Comparison of ENCODE assay signal across 15 cellular contexts in the genomic region with DNA sequence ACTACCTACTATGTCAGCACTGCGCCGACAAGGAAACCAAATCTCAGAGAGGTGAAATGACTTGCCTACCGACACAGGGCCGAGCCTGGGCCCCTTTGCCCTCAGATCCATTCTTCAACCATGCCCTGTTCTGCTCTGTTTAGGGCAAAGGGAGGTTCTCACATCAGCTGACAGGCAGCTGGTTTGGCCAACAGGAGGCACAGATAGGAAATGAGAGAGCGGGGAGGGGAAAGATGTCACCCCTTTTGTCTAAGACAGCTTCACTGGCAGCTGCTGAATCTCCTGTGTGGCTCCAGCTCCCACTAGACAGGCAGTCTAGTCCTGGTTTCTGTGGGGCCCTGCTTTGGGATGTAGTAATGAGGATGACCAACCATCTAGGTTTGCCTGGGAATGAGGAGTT.
DNase-seq lines count a peak whose midpoint lies in the region; ATAC-seq and TF ChIP-seq lines count a peak whose summit lies in the region.
"Had no signal": no experiment of that assay in that cellular context is flagged by ENCODE, and none has a peak within 500 bp of the region (broad histone marks: within the 10 kb centered on the region; RNA-seq: fewer than 3 reads in every experiment).

No MANE protein-coding gene starts in this region.

- H3K36me3 Mint-ChIP-seq in activated naive CD8-positive, alpha-beta T cell treated with anti-CD3 and anti-CD28 coated beads, Interleukin-2, amount 10 ng/mL, durations not matched to agents 7 days and 5 days: peaks cover 41% of the 10 kb centered on the region
- peaks cover 3% of the 10 kb centered on the region for H3K36me3 Mint-ChIP-seq in activated naive CD8-positive, alpha-beta T cell treated with anti-CD3 and anti-CD28 coated beads, Interleukin-2, amount 50 U/mL, for 24 hours (ENCODE audit: low read depth)
- peaks cover 40% of the 10 kb centered on the region for H3K36me3 Mint-ChIP-seq in activated T-helper 1 cell treated with anti-CD3 and anti-CD28 coated beads, Interleukin-12 subunit alpha, Interleukin-12 subunit beta, Interleukin-2, Interleukin-4 antibody, amounts not matched to agents 30 ng/mL and 10 ng/mL and 1 ng/mL, durations not matched to agents 14 hours and 24 hours and 36 hours (ENCODE audit: low read depth)
- no peaks in the 10 kb centered on the region for H3K36me3 Mint-ChIP-seq in glutamatergic neuron (ENCODE audit: unreplicated experiment)

- H3K4me1 Mint-ChIP-seq in activated naive CD8-positive, alpha-beta T cell treated with anti-CD3 and anti-CD28 coated beads, Interleukin-2, amount 10 ng/mL, durations not matched to agents 7 days and 5 days: peaks cover 23% of the 10 kb centered on the region
- H3K4me1 Mint-ChIP-seq in activated naive CD8-positive, alpha-beta T cell treated with anti-CD3 and anti-CD28 coated beads, Interleukin-2, amount 50 U/mL, for 24 hours: peaks cover 35% of the 10 kb centered on the region
- peaks cover 52% of the 10 kb centered on the region for H3K4me1 Mint-ChIP-seq in activated T-helper 1 cell treated with anti-CD3 and anti-CD28 coated beads, Interleukin-12 subunit alpha, Interleukin-12 subunit beta, Interleukin-2, Interleukin-4 antibody, amounts not matched to agents 30 ng/mL and 10 ng/mL and 1 ng/mL, durations not matched to agents 14 hours and 24 hours and 36 hours (ENCODE audit: low read depth)
- H3K4me1 Mint-ChIP-seq in glutamatergic neuron (ENCODE audit: low read depth, unreplicated experiment): no peaks in the 10 kb centered on the region

- no peak overlapping the region for H3K4me3 Mint-ChIP-seq in activated naive CD8-positive, alpha-beta T cell treated with anti-CD3 and anti-CD28 coated beads, Interleukin-2, amount 10 ng/mL, durations not matched to agents 7 days and 5 days
- H3K4me3 Mint-ChIP-seq in activated naive CD8-positive, alpha-beta T cell treated with anti-CD3 and anti-CD28 coated beads, Interleukin-2, amount 50 U/mL, for 24 hours: no peak overlapping the region
- no peak overlapping the region for H3K4me3 Mint-ChIP-seq in activated T-helper 1 cell treated with anti-CD3 and anti-CD28 coated beads, Interleukin-12 subunit alpha, Interleukin-12 subunit beta, Interleukin-2, Interleukin-4 antibody, amounts not matched to agents 30 ng/mL and 10 ng/mL and 1 ng/mL, durations not matched to agents 14 hours and 24 hours and 36 hours
- no peak overlapping the region for H3K4me3 Mint-ChIP-seq in glutamatergic neuron (ENCODE audit: unreplicated experiment)
- H3K4me3 Mint-ChIP-seq: HFFc6 had no signal

- H3K9me3 Mint-ChIP-seq in activated naive CD8-positive, alpha-beta T cell treated with anti-CD3 and anti-CD28 coated beads, Interleukin-2, amount 10 ng/mL, durations not matched to agents 7 days and 5 days: peaks cover 20% of the 10 kb centered on the region
- peaks cover 10% of the 10 kb centered on the region for H3K9me3 Mint-ChIP-seq in activated naive CD8-positive, alpha-beta T cell treated with anti-CD3 and anti-CD28 coated beads, Interleukin-2, amount 50 U/mL, for 24 hours
- H3K9me3 Mint-ChIP-seq in activated T-helper 1 cell treated with anti-CD3 and anti-CD28 coated beads, Interleukin-12 subunit alpha, Interleukin-12 subunit beta, Interleukin-2, Interleukin-4 antibody, amounts not matched to agents 30 ng/mL and 10 ng/mL and 1 ng/mL, durations not matched to agents 14 hours and 24 hours and 36 hours: peaks cover 62% of the 10 kb centered on the region
- H3K9me3 Mint-ChIP-seq in glutamatergic neuron (ENCODE audit: unreplicated experiment): peaks cover 3% of the 10 kb centered on the region
- H3K9me3 Mint-ChIP-seq: HFFc6 had no signal

- no peak for ATAC-seq in activated naive CD8-positive, alpha-beta T cell treated with anti-CD3 and anti-CD28 coated beads, Interleukin-2, amount 10 ng/mL, durations not matched to agents 7 days and 5 days (ENCODE audit: low read depth)
- ATAC-seq in activated naive CD8-positive, alpha-beta T cell treated with anti-CD3 and anti-CD28 coated beads, Interleukin-2, amount 50 U/mL, for 24 hours: no peak
- ATAC-seq in HG02885 (IDR thresholded peaks at IDR 0.05; ENCODE audit: poor library complexity, unreplicated experiment) (peak; percentile 23), left colon (no peak)
- ATAC-seq: esophagus mucosa had no signal

- POLR2A ChIA-PET in activated naive CD8-positive, alpha-beta T cell treated with anti-CD3 and anti-CD28 coated beads, Interleukin-2, amount 10 ng/mL, durations not matched to agents 7 days and 5 days (lab: Charles Lee): no interaction called here

- no peak for TF ChIP-seq CTCF in glutamatergic neuron (IDR thresholded peaks at IDR 0.05; ENCODE audit: partially characterized antibody, unreplicated experiment)

- peak overlapping the region; percentile 79 for H3K27ac Mint-ChIP-seq in activated naive CD8-positive, alpha-beta T cell treated with anti-CD3 and anti-CD28 coated beads, Interleukin-2, amount 10 ng/mL, durations not matched to agents 7 days and 5 days
- H3K27ac Mint-ChIP-seq in activated naive CD8-positive, alpha-beta T cell treated with anti-CD3 and anti-CD28 coated beads, Interleukin-2, amount 50 U/mL, for 24 hours: no peak overlapping the region
- H3K27ac Mint-ChIP-seq in activated T-helper 1 cell treated with anti-CD3 and anti-CD28 coated beads, Interleukin-12 subunit alpha, Interleukin-12 subunit beta, Interleukin-2, Interleukin-4 antibody, amounts not matched to agents 30 ng/mL and 10 ng/mL and 1 ng/mL, durations not matched to agents 14 hours and 24 hours and 36 hours: peak overlapping the region; percentile 19
- H3K27ac Mint-ChIP-seq in glutamatergic neuron (ENCODE audit: unreplicated experiment): no peak overlapping the region
- H3K27ac Mint-ChIP-seq: HFFc6 had no signal

- no peak for DNase-seq in activated naive CD8-positive, alpha-beta T cell treated with anti-CD3 and anti-CD28 coated beads, Interleukin-2, amount 10 ng/mL, durations not matched to agents 7 days and 5 days
- DNase-seq in activated naive CD8-positive, alpha-beta T cell treated with anti-CD3 and anti-CD28 coated beads, Interleukin-2, amount 50 U/mL, for 24 hours: no peak
- no peak for DNase-seq in activated T-helper 1 cell treated with anti-CD3 and anti-CD28 coated beads, Interleukin-12 subunit alpha, Interleukin-12 subunit beta, Interleukin-2, Interleukin-4 antibody, amounts not matched to agents 30 ng/mL and 10 ng/mL and 1 ng/mL, durations not matched to agents 14 hours and 24 hours and 36 hours (ENCODE audit: low spot score)
- DNase-seq in glutamatergic neuron (no peak), NK-92 (lab: John Stamatoyannopoulos, UW; ENCODE audit: unreplicated experiment) (no peak), left colon (no peak), cardiac septum (ENCODE audit: low spot score) (no peak)
- DNase-seq: AML-193, colonic mucosa, HFFc6, kidney glomerular epithelial cell, NCI-H187, testis had no signal

- H3K27me3 Mint-ChIP-seq in activated naive CD8-positive, alpha-beta T cell treated with anti-CD3 and anti-CD28 coated beads, Interleukin-2, amount 10 ng/mL, durations not matched to agents 7 days and 5 days: no peaks in the 10 kb centered on the region
- H3K27me3 Mint-ChIP-seq in activated naive CD8-positive, alpha-beta T cell treated with anti-CD3 and anti-CD28 coated beads, Interleukin-2, amount 50 U/mL, for 24 hours: no peaks in the 10 kb centered on the region
- no peaks in the 10 kb centered on the region for H3K27me3 Mint-ChIP-seq in activated T-helper 1 cell treated with anti-CD3 and anti-CD28 coated beads, Interleukin-12 subunit alpha, Interleukin-12 subunit beta, Interleukin-2, Interleukin-4 antibody, amounts not matched to agents 30 ng/mL and 10 ng/mL and 1 ng/mL, durations not matched to agents 14 hours and 24 hours and 36 hours (ENCODE audit: insufficient read depth)
- no peaks in the 10 kb centered on the region for H3K27me3 Mint-ChIP-seq in glutamatergic neuron (ENCODE audit: unreplicated experiment)

- intact Hi-C loops in activated T-helper 1 cell treated with anti-CD3 and anti-CD28 coated beads, Interleukin-12 subunit alpha, Interleukin-12 subunit beta, Interleukin-2, Interleukin-4 antibody, amounts not matched to agents 30 ng/mL and 10 ng/mL and 1 ng/mL, durations not matched to agents 14 hours and 24 hours and 36 hours (cut with micrococcal nuclease): no loop called here
- intact Hi-C loops in left colon (cut with DNase I, micrococcal nuclease): no loop called here
- intact Hi-C loops in cardiac septum (cut with DNase I): no loop called here

Comparison
In these comparisons a context has a peak if more than half of its experiments do, and no peak if none do; other contexts are left out.
1. H3K27ac Mint-ChIP-seq: peak in activated naive CD8-positive, alpha-beta T cell treated with anti-CD3 and anti-CD28 coated beads, Interleukin-2, amount 10 ng/mL, durations not matched to agents 7 days and 5 days (single experiment) and activated T-helper 1 cell treated with anti-CD3 and anti-CD28 coated beads, Interleukin-12 subunit alpha, Interleukin-12 subunit beta, Interleukin-2, Interleukin-4 antibody, amounts not matched to agents 30 ng/mL and 10 ng/mL and 1 ng/mL, durations not matched to agents 14 hours and 24 hours and 36 hours (single experiment); none in activated naive CD8-positive, alpha-beta T cell treated with anti-CD3 and anti-CD28 coated beads, Interleukin-2, amount 50 U/mL, for 24 hours (single experiment) and glutamatergic neuron (single experiment).